1 cellular context compared by ENCODE assay signal in genomic region chr5:132704875-132705274, GRCh38.
TF ChIP-seq lines count a peak whose summit lies in the region.

No MANE protein-coding gene starts in this region.

TF ChIP-seq in A549, 52 proteins besides CTCF, POLR2A, EP300 and RAD21:
- no peak for TF ChIP-seq MAFK (IDR thresholded peaks at IDR 0.05; ENCODE audit: partially characterized antibody)
- TF ChIP-seq JUNB (IDR thresholded peaks at IDR 0.05) = peak; percentile 16; the same call in 1 of the 2 replicates
- no peak for TF ChIP-seq FOSL2 (IDR thresholded peaks at IDR 0.05)
- peak; percentile 35; the same call in 1 of the 2 replicates for TF ChIP-seq FOSL2 (CRISPR knock-in tag; IDR thresholded peaks at IDR 0.05)
TF ChIP-seq in A549: peak in this region for 2.
